Comparison of ENCODE assay signal across 18 cellular contexts in the genomic region with DNA sequence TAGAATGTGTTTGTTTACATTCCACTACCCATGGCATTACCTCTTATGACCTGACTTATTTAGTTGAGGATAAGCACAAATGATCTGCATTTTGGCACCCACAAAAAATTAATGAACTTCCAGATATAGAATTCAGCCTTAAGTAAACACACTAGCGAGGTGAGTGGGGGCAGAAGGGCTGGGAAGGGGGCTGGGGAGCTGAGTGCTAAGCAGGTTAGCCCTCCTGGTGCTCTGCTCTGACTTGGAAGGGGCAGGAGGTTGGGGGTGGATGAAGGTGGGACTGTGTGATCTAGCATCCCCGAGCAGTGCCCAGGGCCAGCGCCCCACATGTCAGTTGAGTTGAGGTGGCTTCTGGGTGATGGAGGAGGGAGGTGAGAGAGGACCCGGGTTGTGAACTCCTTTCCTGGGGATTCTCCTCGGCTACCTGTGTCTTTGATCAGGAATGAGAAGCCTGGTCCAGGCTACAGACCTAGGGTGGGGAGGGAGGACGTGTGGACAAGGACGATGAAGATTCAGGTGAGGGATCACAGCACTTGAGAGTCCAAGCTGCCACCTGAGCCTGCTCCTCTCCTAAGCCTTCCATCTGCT.
"Had no signal": no experiment of that assay in that cellular context is flagged by ENCODE, and none has a peak within 500 bp of the region (broad histone marks: within the 10 kb centered on the region; RNA-seq: fewer than 3 reads in every experiment).

No MANE protein-coding gene starts in this region.

- H3K79me2 ChIP-seq: hepatocyte had no signal

- H3K36me3 Mint-ChIP-seq: natural killer cell had no signal

- H3K9me3 Mint-ChIP-seq: activated T-helper 1 cell treated with anti-CD3 and anti-CD28 coated beads, Interleukin-12 subunit alpha, Interleukin-12 subunit beta, Interleukin-2, Interleukin-4 antibody, amounts not matched to agents 30 ng/mL and 10 ng/mL and 1 ng/mL, durations not matched to agents 14 hours and 24 hours and 36 hours; natural killer cell; stimulated activated naive CD8-positive, alpha-beta T cell treated with anti-CD3 and anti-CD28 coated beads, Interleukin-15, Interleukin-2, amounts not matched to agents 100 ng/mL and 50 ng/mL, for 24 hours had no signal

- DNase-seq: activated CD4-positive, alpha-beta memory T cell treated with anti-CD3 and anti-CD28 coated beads, Interleukin-2, amount 10 ng/mL, durations not matched to agents 7 days and 5 days; activated CD4-positive, alpha-beta T cell treated with anti-CD3 and anti-CD28 coated beads for 4 hours; activated naive CD8-positive, alpha-beta T cell treated with anti-CD3 and anti-CD28 coated beads, Interleukin-2, amount 50 U/mL, for 24 hours; left ventricle myocardium inferior; natural killer cell; right cardiac atrium; small intestine; T-helper 2 cell had no signal

- H3K4me3 Mint-ChIP-seq: activated CD4-positive, alpha-beta memory T cell treated with anti-CD3 and anti-CD28 coated beads, Interleukin-2, amount 10 ng/mL, durations not matched to agents 7 days and 5 days; activated naive CD8-positive, alpha-beta T cell treated with anti-CD3 and anti-CD28 coated beads, Interleukin-2, amount 50 U/mL, for 24 hours; activated T-helper 1 cell treated with anti-CD3 and anti-CD28 coated beads, Interleukin-12 subunit alpha, Interleukin-12 subunit beta, Interleukin-2, Interleukin-4 antibody, amounts not matched to agents 30 ng/mL and 10 ng/mL and 1 ng/mL, durations not matched to agents 14 hours and 24 hours and 36 hours; memory B cell; natural killer cell; stimulated activated naive CD8-positive, alpha-beta T cell treated with anti-CD3 and anti-CD28 coated beads, Interleukin-15, Interleukin-2, amounts not matched to agents 100 ng/mL and 50 ng/mL, for 24 hours; WTC11 had no signal

- ATAC-seq: activated naive CD8-positive, alpha-beta T cell treated with anti-CD3 and anti-CD28 coated beads, Interleukin-2, amount 50 U/mL, for 24 hours; esophagus mucosa; natural killer cell; right cardiac atrium; WTC11 had no signal

- H3K4me2 ChIP-seq: hepatocyte had no signal

- H2AFZ ChIP-seq: hepatocyte had no signal

- H3K36me3 ChIP-seq: ascending aorta, breast epithelium, left ventricle myocardium inferior, thoracic aorta had no signal

- H3K4me1 Mint-ChIP-seq: activated CD4-positive, alpha-beta memory T cell treated with anti-CD3 and anti-CD28 coated beads, Interleukin-2, amount 10 ng/mL, durations not matched to agents 7 days and 5 days; memory B cell; natural killer cell had no signal

- H3K27me3 Mint-ChIP-seq: progenitor cell of endocrine pancreas had no signal

- H3K4me3 ChIP-seq: ascending aorta, breast epithelium, hepatocyte, left ventricle myocardium inferior, thoracic aorta had no signal

- H3K27ac Mint-ChIP-seq: activated CD4-positive, alpha-beta memory T cell treated with anti-CD3 and anti-CD28 coated beads, Interleukin-2, amount 10 ng/mL, durations not matched to agents 7 days and 5 days; activated naive CD8-positive, alpha-beta T cell treated with anti-CD3 and anti-CD28 coated beads, Interleukin-2, amount 50 U/mL, for 24 hours; activated T-helper 1 cell treated with anti-CD3 and anti-CD28 coated beads, Interleukin-12 subunit alpha, Interleukin-12 subunit beta, Interleukin-2, Interleukin-4 antibody, amounts not matched to agents 30 ng/mL and 10 ng/mL and 1 ng/mL, durations not matched to agents 14 hours and 24 hours and 36 hours; memory B cell; natural killer cell; progenitor cell of endocrine pancreas; stimulated activated naive CD8-positive, alpha-beta T cell treated with anti-CD3 and anti-CD28 coated beads, Interleukin-15, Interleukin-2, amounts not matched to agents 100 ng/mL and 50 ng/mL, for 24 hours; WTC11 had no signal

- H3K27me3 ChIP-seq: ascending aorta, breast epithelium, hepatocyte had no signal

- H3K27ac ChIP-seq: ascending aorta, breast epithelium, hepatocyte, left ventricle myocardium inferior, thoracic aorta had no signal

- H3K9me3 ChIP-seq: ascending aorta, breast epithelium had no signal
